ENCODE assay signal across 8 cellular contexts in the genomic region with DNA sequence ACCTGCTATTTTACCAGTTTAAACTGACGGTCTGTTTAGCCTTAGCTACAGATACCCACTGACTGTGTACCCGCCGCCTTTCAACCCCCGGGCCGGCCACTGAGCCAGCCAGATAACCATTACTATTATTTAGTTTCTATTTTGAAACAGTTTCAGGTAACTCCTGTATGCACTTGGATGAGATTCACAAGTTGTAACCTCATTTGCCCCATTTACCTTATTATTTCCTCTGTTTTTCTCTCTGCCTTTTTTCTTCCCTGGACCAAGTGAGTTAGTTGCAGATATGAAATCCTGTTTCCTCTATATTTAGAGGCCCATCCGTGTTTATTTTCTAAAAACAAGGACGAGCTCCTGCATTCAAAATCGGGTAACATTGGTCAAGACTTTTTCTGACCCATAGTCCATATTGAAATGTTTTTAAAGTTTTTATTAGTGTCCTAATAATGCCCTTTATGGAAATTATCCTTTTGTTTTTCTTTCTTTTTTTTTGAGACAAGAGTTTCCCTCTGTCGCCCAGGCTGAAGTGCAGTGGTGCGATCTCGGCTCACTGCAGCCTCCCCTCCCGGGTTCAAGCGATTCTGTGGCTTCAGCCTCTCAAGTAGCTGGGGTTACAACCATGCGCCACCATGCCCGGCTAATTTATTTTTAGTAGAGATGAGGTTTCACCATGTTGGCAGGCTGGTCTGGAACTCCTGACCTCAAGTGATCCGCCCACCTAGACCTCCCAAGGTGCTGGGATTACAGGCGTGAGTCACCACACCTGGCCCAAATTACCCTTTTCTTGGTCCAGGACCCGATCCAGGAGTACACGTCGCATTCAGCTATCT. TPM values are rescaled to one million over a fixed set of nuclear protein-coding genes. Genes with fewer than 3 reads are reported as not detected.
DNase-seq lines count a peak whose midpoint lies in the region; ATAC-seq, FAIRE-seq and TF ChIP-seq lines count a peak whose summit lies in the region.

No MANE protein-coding gene starts in this region.

- ATAC-seq in HG02885 (IDR thresholded peaks at IDR 0.05; ENCODE audit: poor library complexity, unreplicated experiment) (peak; percentile 1), K562 (no peak), HG03135 (IDR thresholded peaks at IDR 0.05; ENCODE audit: unreplicated experiment) (no peak)

- FAIRE-seq in K562 (lab: Jason Lieb, UNC): no peak

- intact Hi-C loops in K562 (cut with micrococcal nuclease): loop anchor here (2.0 kb wide), 2 partner anchors 26 to 34 kb away; partner anchors contain the start of genes CENPB and MAVS

- peak overlapping the region; percentile 90 for H3K4me2 ChIP-seq in K562 (ENCODE audit: insufficient read depth, low read length)

- in situ Hi-C loops in K562 (cut with MboI): no loop called here
- in situ Hi-C loops in GM13977 (cut with MboI; ENCODE audit: low pct_unique_long_range_greater_than_20kb, low sequenced_read_pairs, unreplicated experiment): no loop called here

- H2AFZ ChIP-seq in K562 (ENCODE audit: low read depth, low read length): peak overlapping the region; percentile 98

- H3K4me1 ChIP-seq in K562 (replicated peaks in 1 of 2; ENCODE audit: control insufficient read depth in 2 of 2, insufficient read depth in 2 of 2, low read length in 2 of 2) (peaks cover 18 to 29% of the 10 kb centered on the region in 2 experiments), mononuclear cell (ENCODE audit: insufficient read depth, low read length) (peaks cover 35% of the 10 kb centered on the region)

- H3K27me3 ChIP-seq in K562 (ENCODE audit: control insufficient read depth in 2 of 2, insufficient read depth in 2 of 2, low read length in 2 of 2) (no peaks in the 10 kb centered on the region), mononuclear cell (ENCODE audit: insufficient read depth, low read length) (no peaks in the 10 kb centered on the region)

- TSS peak; percentile 86 for BruUV-seq in K562 (replicated peaks; lab: Mats Ljungman, UMichigan)

- no peak for TF ChIP-seq EP300 in K562 (IDR thresholded peaks at IDR 0.05; ENCODE audit: low read length)

- TF ChIP-seq POLR2A in K562 (conservative IDR thresholded peaks at IDR 0.05): no peak; the same call in 1 of the 2 replicates

- 32% methylated on average over 20 of the region's 20 CpGs for WGBS in K562 (ENCODE audit: insufficient coverage, low coverage, missing lambda C conversion rate)

- H3K4me3 ChIP-seq in AG09309 (ENCODE audit: control insufficient read depth, low read depth, low read length) (peak overlapping the region; percentile 72), K562 (peak overlapping the region; percentile 82), mononuclear cell (ENCODE audit: low read length) (peak overlapping the region; percentile 83)

- H3K9me1 ChIP-seq in K562 (ENCODE audit: control insufficient read depth, insufficient read depth, low read length): no peaks in the 10 kb centered on the region

- CTCF ChIA-PET in K562 (lab: Yijun Ruan, JAX; ENCODE audit: low intra/inter-chr PET ratio): interaction anchor here (1.2 to 1.9 kb wide), 2 partner anchors 34 to 105 kb away, joined by 3 to 12 read pairs; partner anchors contain the start of gene CENPB

- DNase-seq in AG09309 (ENCODE audit: low read depth) (no peak), K562 (ENCODE audit: extremely low read depth in 1 of 4, low spot score in 3 of 4) (no peak), glomerular visceral epithelial cell (ENCODE audit: extremely low spot score) (no peak), GM13977 (ENCODE audit: low spot score) (no peak)
- DNase-seq in stimulated activated CD4-positive, alpha-beta T cell treated with anti-CD3 and anti-CD28 coated beads, Interleukin-2, amount 100 ng/mL, for 24 hours: no peak

- peaks cover 22% of the 10 kb centered on the region; the same call in 2 of the 3 replicates for H3K36me3 ChIP-seq in K562 (ENCODE audit: control insufficient read depth, insufficient read depth, low read length)

- no peaks in the 10 kb centered on the region for H4K20me1 ChIP-seq in K562 (replicated peaks; ENCODE audit: control insufficient read depth, insufficient read depth, low read length)

- POLR2A ChIA-PET in K562 (lab: Yijun Ruan, JAX): interaction anchor here (0.7 to 2.4 kb wide), 8 partner anchors 8 to 57 kb away, joined by 3 to 13 read pairs (median 4); partner anchors contain the start of gene SPEF1

- no peak for TF ChIP-seq RAD21 in K562 (CRISPR knock-in tag; conservative IDR thresholded peaks at IDR 0.05 in 1 of 2, IDR thresholded peaks at IDR 0.05 in 1 of 2)

- no peaks in the 10 kb centered on the region for H3K9me3 ChIP-seq in K562 (replicated peaks; ENCODE audit: control insufficient read depth, insufficient read depth, low read depth, low read length)
- no peaks in the 10 kb centered on the region for H3K9me3 ChIP-seq in mononuclear cell (ENCODE audit: low read depth, low read length)

- H3K79me2 ChIP-seq in K562 (ENCODE audit: control insufficient read depth, insufficient read depth, low read length): peaks cover 13% of the 10 kb centered on the region; the same call in 1 of the 3 replicates

- peak overlapping the region; percentile 100 for H3K27ac ChIP-seq in K562 (ENCODE audit: extremely low read depth, low read depth, low read length)

- H3K9ac ChIP-seq in K562 (ENCODE audit: insufficient read depth in 1 of 2, low read depth in 2 of 2, low read length in 2 of 2): peak overlapping the region; percentile 98

- TF ChIP-seq CTCF in AG09309 (IDR thresholded peaks at IDR 0.05; ENCODE audit: control insufficient read depth, insufficient read depth, low read depth, low read length, missing control alignments): no peak
- no peak for TF ChIP-seq CTCF in K562 (IDR thresholded peaks at IDR 0.05 in 2 of 3, conservative IDR thresholded peaks at IDR 0.05 in 1 of 3; ENCODE audit: insufficient read depth in 2 of 3, low read depth in 1 of 3, low read length in 3 of 3)
- TF ChIP-seq CTCF in GM13977 (IDR thresholded peaks at IDR 0.05; ENCODE audit: extremely low read depth, insufficient read depth, missing control alignments): no peak

RNA-seq across cellular contexts. Expression of gene AP5S1, which starts 0.8 kb away (rescaled TPM):
- total RNA-seq in K562 (2011; cell fraction: chromatin; rRNA removed; ENCODE audit: low replicate concordance): 5.9 and 16.6 TPM in 2 replicates
- total RNA-seq in K562 (2011; cell fraction: nucleolus; rRNA removed): 13.9 and 14.5 TPM in 2 replicates
- 11.4 and 14.7 TPM in 2 replicates for total RNA-seq in K562 (2011; cell fraction: nucleoplasm; rRNA removed)
- total RNA-seq in K562 (2014; rRNA removed) (8.8 and 12.4 TPM in 2 replicates), K562 (2014; rRNA removed; fragmentation: Illumina TruSeq; extraction: Trizol) (2.1 and 2.6 TPM in 2 replicates), K562 (2015; rRNA removed; fragmentation: Illumina TruSeq; extraction: Trizol) (5.6 and 5.7 TPM in 2 replicates), K562 (2021) (8.4 and 8.5 TPM in 2 replicates), mononuclear cell (3.9 TPM)
- polyA plus RNA-seq in K562 (2011; rRNA removed) (3.0 and 5.5 TPM in 2 replicates), K562 (2014; fragmentation: Illumina TruSeq; extraction: Trizol) (4.4 and 7.7 TPM in 2 replicates), K562 (2014; fragmentation: Nextera tagmentation; extraction: Ambion mirVana) (1 to 10 TPM; 3.0 to 3.1 TPM), K562 (2014; rRNA removed) (4.7 and 4.8 TPM in 2 replicates)
- 5.5 and 8.1 TPM in 2 replicates for polyA plus RNA-seq in K562 (2011; cell fraction: cytosol; rRNA removed)
- polyA plus RNA-seq in K562 (2011; cell fraction: nucleus; rRNA removed): 4.9 TPM in 2 replicates
- polyA plus RNA-seq in K562 (2012): 7.3 and 8.8 TPM in 2 replicates
- polyA minus RNA-seq in K562 (2011; rRNA and poly(A)+ RNA removed): 2.5 and 3.7 TPM in 2 replicates
- 6.5 and 8.3 TPM in 2 replicates for polyA minus RNA-seq in K562 (2011; cell fraction: cytosol; rRNA and poly(A)+ RNA removed)
- 4.0 and 4.6 TPM in 2 replicates for polyA minus RNA-seq in K562 (2011; cell fraction: nucleus; rRNA and poly(A)+ RNA removed)

RNA-seq across cellular contexts. Expression of gene CDC25B, which starts 25.0 kb away (rescaled TPM):
- total RNA-seq in K562 (2011; cell fraction: chromatin; rRNA removed; ENCODE audit: low replicate concordance): 36.8 and 73.0 TPM in 2 replicates
- 29.3 and 39.4 TPM in 2 replicates for total RNA-seq in K562 (2011; cell fraction: nucleolus; rRNA removed)
- total RNA-seq in K562 (2011; cell fraction: nucleoplasm; rRNA removed): 29.4 and 38.9 TPM in 2 replicates
- 11.5 and 16.1 TPM in 2 replicates for total RNA-seq in K562 (2014; rRNA removed)
- total RNA-seq in K562 (2014; rRNA removed; fragmentation: Illumina TruSeq; extraction: Trizol): 5.9 and 7.2 TPM in 2 replicates
- total RNA-seq in K562 (2015; rRNA removed; fragmentation: Illumina TruSeq; extraction: Trizol): 7.8 and 9.3 TPM in 2 replicates
- total RNA-seq in K562 (2021): 31.4 and 35.7 TPM in 2 replicates
- 9.5 and 25.1 TPM in 2 replicates for polyA plus RNA-seq in K562 (2011; rRNA removed)
- polyA plus RNA-seq in K562 (2011; cell fraction: cytosol; rRNA removed): 23.7 and 24.0 TPM in 2 replicates
- polyA plus RNA-seq in K562 (2011; cell fraction: nucleus; rRNA removed): 72.5 and 91.0 TPM in 2 replicates
- 30.3 and 35.0 TPM in 2 replicates for polyA plus RNA-seq in K562 (2012)
- polyA plus RNA-seq in K562 (2014; fragmentation: Illumina TruSeq; extraction: Trizol): 25.8 and 30.6 TPM in 2 replicates
- polyA plus RNA-seq in K562 (2014; fragmentation: Nextera tagmentation; extraction: Ambion mirVana): 1 to 10 TPM; 2.3 to 3.1 TPM
- 22.9 and 26.3 TPM in 2 replicates for polyA plus RNA-seq in K562 (2014; rRNA removed)
- polyA minus RNA-seq in K562 (2011; rRNA and poly(A)+ RNA removed): 8.0 and 11.6 TPM in 2 replicates
- polyA minus RNA-seq in K562 (2011; cell fraction: cytosol; rRNA and poly(A)+ RNA removed): 14.5 and 27.7 TPM in 2 replicates
- 9.7 and 15.1 TPM in 2 replicates for polyA minus RNA-seq in K562 (2011; cell fraction: nucleus; rRNA and poly(A)+ RNA removed)
- 25.2 TPM for total RNA-seq in mononuclear cell

RNA-seq across cellular contexts. Expression of gene MAVS, which starts 25.5 kb away (rescaled TPM):
- total RNA-seq in K562 (2011; cell fraction: chromatin; rRNA removed; ENCODE audit: low replicate concordance): 23.5 and 38.9 TPM in 2 replicates
- 20.9 and 22.8 TPM in 2 replicates for total RNA-seq in K562 (2011; cell fraction: nucleolus; rRNA removed)
- 25.7 and 37.2 TPM in 2 replicates for total RNA-seq in K562 (2011; cell fraction: nucleoplasm; rRNA removed)
- total RNA-seq in K562 (2014; rRNA removed): 9.4 and 14.0 TPM in 2 replicates
- 9.0 and 9.5 TPM in 2 replicates for total RNA-seq in K562 (2014; rRNA removed; fragmentation: Illumina TruSeq; extraction: Trizol)
- 11.9 and 12.3 TPM in 2 replicates for total RNA-seq in K562 (2015; rRNA removed; fragmentation: Illumina TruSeq; extraction: Trizol)
- total RNA-seq in K562 (2021): 19.2 and 22.0 TPM in 2 replicates
- 11.3 and 17.5 TPM in 2 replicates for polyA plus RNA-seq in K562 (2011; rRNA removed)
- 10.9 and 13.6 TPM in 2 replicates for polyA plus RNA-seq in K562 (2011; cell fraction: cytosol; rRNA removed)
- polyA plus RNA-seq in K562 (2011; cell fraction: nucleus; rRNA removed): 21.7 and 22.6 TPM in 2 replicates
- 12.3 and 15.3 TPM in 2 replicates for polyA plus RNA-seq in K562 (2012)
- 14.3 and 14.5 TPM in 2 replicates for polyA plus RNA-seq in K562 (2014; fragmentation: Illumina TruSeq; extraction: Trizol)
- 1 to 10 TPM; 1.6 to 1.8 TPM for polyA plus RNA-seq in K562 (2014; fragmentation: Nextera tagmentation; extraction: Ambion mirVana)
- polyA plus RNA-seq in K562 (2014; rRNA removed): 12.2 and 13.0 TPM in 2 replicates
- polyA minus RNA-seq in K562 (2011; rRNA and poly(A)+ RNA removed): 18.5 and 20.4 TPM in 2 replicates
- 13.2 and 15.6 TPM in 2 replicates for polyA minus RNA-seq in K562 (2011; cell fraction: cytosol; rRNA and poly(A)+ RNA removed)
- polyA minus RNA-seq in K562 (2011; cell fraction: nucleus; rRNA and poly(A)+ RNA removed): 6.6 and 11.2 TPM in 2 replicates
- 6.0 TPM for total RNA-seq in mononuclear cell

RNA-seq across cellular contexts. Expression of gene CENPB, which starts 34.6 kb away (rescaled TPM):
- total RNA-seq in K562 (2011; cell fraction: chromatin; rRNA removed; ENCODE audit: low replicate concordance): 5.7 and 16.6 TPM in 2 replicates
- total RNA-seq in K562 (2011; cell fraction: nucleolus; rRNA removed): 24.5 and 25.4 TPM in 2 replicates
- 11.9 and 14.2 TPM in 2 replicates for total RNA-seq in K562 (2011; cell fraction: nucleoplasm; rRNA removed)
- total RNA-seq in K562 (2014; rRNA removed): 59.3 and 78.6 TPM in 2 replicates
- 11.4 and 15.0 TPM in 2 replicates for total RNA-seq in K562 (2014; rRNA removed; fragmentation: Illumina TruSeq; extraction: Trizol)
- total RNA-seq in K562 (2015; rRNA removed; fragmentation: Illumina TruSeq; extraction: Trizol): 36.0 and 36.5 TPM in 2 replicates
- 61.7 and 70.8 TPM in 2 replicates for total RNA-seq in K562 (2021)
- polyA plus RNA-seq in K562 (2011; rRNA removed): 12.7 and 14.7 TPM in 2 replicates
- polyA plus RNA-seq in K562 (2011; cell fraction: cytosol; rRNA removed): 17.4 and 30.9 TPM in 2 replicates
- polyA plus RNA-seq in K562 (2011; cell fraction: nucleus; rRNA removed): 9.2 and 12.8 TPM in 2 replicates
- 40.5 and 47.1 TPM in 2 replicates for polyA plus RNA-seq in K562 (2012)
- 24.9 and 30.8 TPM in 2 replicates for polyA plus RNA-seq in K562 (2014; fragmentation: Illumina TruSeq; extraction: Trizol)
- polyA plus RNA-seq in K562 (2014; fragmentation: Nextera tagmentation; extraction: Ambion mirVana): under 1 TPM; 0.17 to 0.20 TPM
- polyA plus RNA-seq in K562 (2014; rRNA removed): 26.1 and 28.9 TPM in 2 replicates
- polyA minus RNA-seq in K562 (2011; rRNA and poly(A)+ RNA removed): 26.8 and 27.1 TPM in 2 replicates
- polyA minus RNA-seq in K562 (2011; cell fraction: cytosol; rRNA and poly(A)+ RNA removed): 27.7 and 39.7 TPM in 2 replicates
- 8.3 and 14.2 TPM in 2 replicates for polyA minus RNA-seq in K562 (2011; cell fraction: nucleus; rRNA and poly(A)+ RNA removed)
- 45.5 TPM for total RNA-seq in mononuclear cell

RNA-seq across cellular contexts. Expression of gene SPEF1, which starts 39.9 kb away (rescaled TPM):
- total RNA-seq in K562 (2011; cell fraction: chromatin; rRNA removed; ENCODE audit: low replicate concordance): 0.23 TPM in 1 of 2 replicates, not detected in the other
- 0.26 TPM in 1 of 2 replicates, not detected in the other for total RNA-seq in K562 (2011; cell fraction: nucleolus; rRNA removed)
- total RNA-seq in K562 (2011; cell fraction: nucleoplasm; rRNA removed): not detected in 2 replicates
- total RNA-seq in K562 (2014; rRNA removed) (not detected in 2 replicates), K562 (2014; rRNA removed; fragmentation: Illumina TruSeq; extraction: Trizol) (not detected in 2 replicates), K562 (2015; rRNA removed; fragmentation: Illumina TruSeq; extraction: Trizol) (not detected in 2 replicates), K562 (2021) (not detected in 2 replicates), mononuclear cell (not detected)
- polyA plus RNA-seq in K562 (2011; rRNA removed) (0.04 TPM in 1 of 2 replicates, not detected in the other), K562 (2014; fragmentation: Illumina TruSeq; extraction: Trizol) (not detected in 2 replicates), K562 (2014; fragmentation: Nextera tagmentation; extraction: Ambion mirVana) (not detected), K562 (2014; rRNA removed) (not detected in 2 replicates)
- 0.06 TPM in 1 of 2 replicates, not detected in the other for polyA plus RNA-seq in K562 (2011; cell fraction: cytosol; rRNA removed)
- 0.08 and 0.24 TPM in 2 replicates for polyA plus RNA-seq in K562 (2011; cell fraction: nucleus; rRNA removed)
- 0.04 TPM in 1 of 2 replicates, not detected in the other for polyA plus RNA-seq in K562 (2012)
- polyA minus RNA-seq in K562 (2011; rRNA and poly(A)+ RNA removed): not detected in 2 replicates
- polyA minus RNA-seq in K562 (2011; cell fraction: cytosol; rRNA and poly(A)+ RNA removed): not detected in 2 replicates
- polyA minus RNA-seq in K562 (2011; cell fraction: nucleus; rRNA and poly(A)+ RNA removed): 0.27 TPM in 1 of 2 replicates, not detected in the other
